12 cellular contexts compared by ENCODE assay signal in the genomic region with DNA sequence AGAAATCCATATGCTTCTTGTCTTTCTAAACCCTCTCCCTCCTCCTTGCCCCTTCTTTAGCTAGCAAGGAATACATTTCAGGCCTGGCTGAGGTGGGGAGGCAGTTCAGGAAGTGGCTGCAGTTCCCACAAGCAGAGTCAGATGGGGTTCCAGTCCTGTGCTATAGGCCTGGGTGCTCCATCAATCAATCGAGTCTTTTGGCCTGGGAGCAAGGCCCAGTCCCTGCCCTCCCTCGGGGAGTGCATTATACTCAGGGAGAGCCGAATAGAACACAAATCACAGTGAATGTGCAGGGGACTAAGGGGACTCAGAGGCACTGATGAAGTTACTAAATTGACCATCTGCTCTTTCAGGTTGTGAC. TPM values are rescaled to one million over a fixed set of nuclear protein-coding genes. Genes with fewer than 3 reads are reported as not detected.
A peak's percentile ranks its signal among the peaks of the same experiment; 100 is the strongest.
DNase-seq lines count a peak whose midpoint lies in the region; ATAC-seq, FAIRE-seq and TF ChIP-seq lines count a peak whose summit lies in the region.
"Had no signal": no experiment of that assay in that cellular context is flagged by ENCODE, and none has a peak within 500 bp of the region (broad histone marks: within the 10 kb centered on the region; RNA-seq: fewer than 3 reads in every experiment).

No MANE protein-coding gene starts in this region.

- H3K4me3 ChIP-seq in GM23338: no peak overlapping the region
- H3K4me3 ChIP-seq in neural progenitor cell: no peak overlapping the region

- TF ChIP-seq CTCF in GM23338 (conservative IDR thresholded peaks at IDR 0.05; ENCODE audit: low read depth in 2 of 2) (no peak), neural progenitor cell (IDR thresholded peaks at IDR 0.05) (no peak)

- no peaks in the 10 kb centered on the region for H3K36me3 Mint-ChIP-seq in T-helper 1 cell treated with Interleukin-12 subunit alpha and Interleukin-12 subunit beta and Interleukin-4 antibody, amounts not matched to agents 30 μg/mL and 1 μg/mL, for 36 hours (ENCODE audit: low read depth)
- no peaks in the 10 kb centered on the region; the same call in 2 of the 3 replicates for H3K36me3 Mint-ChIP-seq in GM23338 (ENCODE audit: low read depth)
- no peaks in the 10 kb centered on the region for H3K36me3 Mint-ChIP-seq in activated CD8-positive, alpha-beta T cell treated with anti-CD3 and anti-CD28 coated beads, Interleukin-2, amount 10 ng/mL, durations not matched to agents 7 days and 5 days (ENCODE audit: low read depth)
- H3K36me3 Mint-ChIP-seq in neural progenitor cell: no peaks in the 10 kb centered on the region

- H3K4me2 ChIP-seq in GM23338 (no peak overlapping the region), neural progenitor cell (no peak overlapping the region)

- H3K27ac ChIP-seq in GM23338 (ENCODE audit: low read depth) (no peak overlapping the region), neural progenitor cell (no peak overlapping the region)
- H3K27ac ChIP-seq: KMS-11 had no signal

- H4K20me1 ChIP-seq in GM23338 (replicated peaks; ENCODE audit: insufficient read depth) (no peaks in the 10 kb centered on the region), neural progenitor cell (ENCODE audit: low read depth) (no peaks in the 10 kb centered on the region)

- H3K79me2 ChIP-seq in GM23338 (replicated peaks; ENCODE audit: insufficient read depth): no peaks in the 10 kb centered on the region
- no peaks in the 10 kb centered on the region for H3K79me2 ChIP-seq in neural progenitor cell (ENCODE audit: low read depth)

- CTCF ChIA-PET in activated CD8-positive, alpha-beta T cell treated with anti-CD3 and anti-CD28 coated beads, Interleukin-2, amount 10 ng/mL, durations not matched to agents 7 days and 5 days (lab: Charles Lee): interaction anchor here (0.6 to 8.6 kb wide), 38 partner anchors 11 to 282 kb away, joined by 3 to 130 read pairs (median 5); a partner anchor contains a TSS

- H3K4me1 ChIP-seq in GM23338 (ENCODE audit: insufficient read depth) (no peaks in the 10 kb centered on the region), neural progenitor cell (no peaks in the 10 kb centered on the region)

- H3K9me2 ChIP-seq in GM23338 (ENCODE audit: insufficient read depth): no peaks in the 10 kb centered on the region

- ATAC-seq in GM23338: no peak
- no peak for ATAC-seq in activated CD8-positive, alpha-beta T cell treated with anti-CD3 and anti-CD28 coated beads, Interleukin-2, amount 10 ng/mL, durations not matched to agents 7 days and 5 days

- H3K9me3 ChIP-seq in neural progenitor cell (ENCODE audit: low read depth): no peaks in the 10 kb centered on the region

- POLR2A ChIA-PET in activated CD8-positive, alpha-beta T cell treated with anti-CD3 and anti-CD28 coated beads, Interleukin-2, amount 10 ng/mL, durations not matched to agents 7 days and 5 days (lab: Charles Lee): interaction anchor here (0.5 to 1.3 kb wide), 3 partner anchors 10 to 412 kb away, joined by 3 to 4 read pairs (median 3); no protein-coding TSS in a partner anchor

- H2AFZ ChIP-seq in GM23338 (peak overlapping the region; percentile 82), neural progenitor cell (replicated peaks) (peak overlapping the region; percentile 88)

- no peak overlapping the region for H3K9ac ChIP-seq in neural progenitor cell
- H3K9ac ChIP-seq: KMS-11 had no signal

- H3K4me1 Mint-ChIP-seq in T-helper 1 cell treated with Interleukin-12 subunit alpha and Interleukin-12 subunit beta and Interleukin-4 antibody, amounts not matched to agents 30 μg/mL and 1 μg/mL, for 36 hours (ENCODE audit: low read depth): peaks cover 55% of the 10 kb centered on the region
- H3K4me1 Mint-ChIP-seq in GM23338 (peaks cover 14% of the 10 kb centered on the region), neural progenitor cell (peaks cover 25% of the 10 kb centered on the region)
- peaks cover 70% of the 10 kb centered on the region for H3K4me1 Mint-ChIP-seq in activated CD8-positive, alpha-beta T cell treated with anti-CD3 and anti-CD28 coated beads, Interleukin-2, amount 10 ng/mL, durations not matched to agents 7 days and 5 days (ENCODE audit: low read depth)

- H3K4me3 Mint-ChIP-seq in T-helper 1 cell treated with Interleukin-12 subunit alpha and Interleukin-12 subunit beta and Interleukin-4 antibody, amounts not matched to agents 30 μg/mL and 1 μg/mL, for 36 hours: peak overlapping the region; percentile 19
- H3K4me3 Mint-ChIP-seq in GM23338: no peak overlapping the region
- peak overlapping the region; percentile 25 for H3K4me3 Mint-ChIP-seq in activated CD8-positive, alpha-beta T cell treated with anti-CD3 and anti-CD28 coated beads, Interleukin-2, amount 10 ng/mL, durations not matched to agents 7 days and 5 days
- H3K4me3 Mint-ChIP-seq in neural progenitor cell: no peak overlapping the region

- no peak for FAIRE-seq in urothelium cell line (lab: Jason Lieb, UNC)
- FAIRE-seq: A204.1, RCC 7860 had no signal

- H3K36me3 ChIP-seq in GM23338 (ENCODE audit: insufficient read depth): no peaks in the 10 kb centered on the region
- H3K36me3 ChIP-seq in neural progenitor cell: no peaks in the 10 kb centered on the region

- no peaks in the 10 kb centered on the region for H3K27me3 ChIP-seq in GM23338 (ENCODE audit: insufficient read depth)
- H3K27me3 ChIP-seq in neural progenitor cell: no peaks in the 10 kb centered on the region

- no peaks in the 10 kb centered on the region for H3K9me3 Mint-ChIP-seq in T-helper 1 cell treated with Interleukin-12 subunit alpha and Interleukin-12 subunit beta and Interleukin-4 antibody, amounts not matched to agents 30 μg/mL and 1 μg/mL, for 36 hours
- H3K9me3 Mint-ChIP-seq in GM23338: no peaks in the 10 kb centered on the region
- no peaks in the 10 kb centered on the region for H3K9me3 Mint-ChIP-seq in activated CD8-positive, alpha-beta T cell treated with anti-CD3 and anti-CD28 coated beads, Interleukin-2, amount 10 ng/mL, durations not matched to agents 7 days and 5 days (ENCODE audit: insufficient read depth)
- no peaks in the 10 kb centered on the region for H3K9me3 Mint-ChIP-seq in neural progenitor cell

- no peaks in the 10 kb centered on the region for H3K27me3 Mint-ChIP-seq in T-helper 1 cell treated with Interleukin-12 subunit alpha and Interleukin-12 subunit beta and Interleukin-4 antibody, amounts not matched to agents 30 μg/mL and 1 μg/mL, for 36 hours (ENCODE audit: low read depth)
- H3K27me3 Mint-ChIP-seq in GM23338 (ENCODE audit: insufficient read depth, low read depth, poor library complexity) (no peaks in the 10 kb centered on the region), neural progenitor cell (ENCODE audit: insufficient read depth, low read depth) (peaks cover 3% of the 10 kb centered on the region)
- no peaks in the 10 kb centered on the region for H3K27me3 Mint-ChIP-seq in activated CD8-positive, alpha-beta T cell treated with anti-CD3 and anti-CD28 coated beads, Interleukin-2, amount 10 ng/mL, durations not matched to agents 7 days and 5 days (ENCODE audit: low read depth)

- H3F3A ChIP-seq in GM23338 (replicated peaks; ENCODE audit: low read depth): no peaks in the 10 kb centered on the region
- no peaks in the 10 kb centered on the region for H3F3A ChIP-seq in neural progenitor cell (ENCODE audit: low read depth)

- DNase-seq in T-helper 1 cell (no peak), GM23338 (ENCODE audit: low spot score) (no peak), neural progenitor cell (ENCODE audit: low spot score) (no peak), NCI-H446 (lab: John Stamatoyannopoulos, UW) (no peak), urothelium cell line (ENCODE audit: low spot score) (no peak), GDM1 (lab: John Stamatoyannopoulos, UW) (no peak)
- peak; percentile 34 for DNase-seq in activated CD8-positive, alpha-beta T cell treated with anti-CD3 and anti-CD28 coated beads, Interleukin-2, amount 10 ng/mL, durations not matched to agents 7 days and 5 days
- DNase-seq: cortex of kidney had no signal

- peak overlapping the region; percentile 83 for H3K27ac Mint-ChIP-seq in T-helper 1 cell treated with Interleukin-12 subunit alpha and Interleukin-12 subunit beta and Interleukin-4 antibody, amounts not matched to agents 30 μg/mL and 1 μg/mL, for 36 hours
- no peak overlapping the region for H3K27ac Mint-ChIP-seq in GM23338
- peak overlapping the region; percentile 86 for H3K27ac Mint-ChIP-seq in activated CD8-positive, alpha-beta T cell treated with anti-CD3 and anti-CD28 coated beads, Interleukin-2, amount 10 ng/mL, durations not matched to agents 7 days and 5 days
- no peak overlapping the region for H3K27ac Mint-ChIP-seq in neural progenitor cell

TF ChIP-seq in GM23338, 12 proteins besides CTCF, POLR2A, EP300 and RAD21:
- TF ChIP-seq POLR2AphosphoS5 (IDR thresholded peaks at IDR 0.05; ENCODE audit: low read depth): no peak
- no peak for TF ChIP-seq JUNB (IDR thresholded peaks at IDR 0.05; ENCODE audit: unreplicated experiment)
- no peak for TF ChIP-seq NANOG (IDR thresholded peaks at IDR 0.05; ENCODE audit: borderline replicate concordance)
- no peak for TF ChIP-seq ZNF114 (CRISPR knock-in tag; IDR thresholded peaks at IDR 0.05)
- TF ChIP-seq, protein P1, sequence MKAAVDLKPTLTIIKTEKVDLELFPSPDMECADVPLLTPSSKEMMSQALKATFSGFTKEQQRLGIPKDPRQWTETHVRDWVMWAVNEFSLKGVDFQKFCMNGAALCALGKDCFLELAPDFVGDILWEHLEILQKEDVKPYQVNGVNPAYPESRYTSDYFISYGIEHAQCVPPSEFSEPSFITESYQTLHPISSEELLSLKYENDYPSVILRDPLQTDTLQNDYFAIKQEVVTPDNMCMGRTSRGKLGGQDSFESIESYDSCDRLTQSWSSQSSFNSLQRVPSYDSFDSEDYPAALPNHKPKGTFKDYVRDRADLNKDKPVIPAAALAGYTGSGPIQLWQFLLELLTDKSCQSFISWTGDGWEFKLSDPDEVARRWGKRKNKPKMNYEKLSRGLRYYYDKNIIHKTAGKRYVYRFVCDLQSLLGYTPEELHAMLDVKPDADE (IDR thresholded peaks at IDR 0.05): no peak
- TF ChIP-seq EZH2 (IDR thresholded peaks at IDR 0.05; ENCODE audit: low read depth, unreplicated experiment): no peak
- TF ChIP-seq EZH2phosphoT487 (IDR thresholded peaks at IDR 0.05; ENCODE audit: unreplicated experiment): no peak
- TF ChIP-seq ZNF331 (CRISPR knock-in tag; IDR thresholded peaks at IDR 0.05; ENCODE audit: low read depth): no peak

RNA-seq across cellular contexts. Expression of a gene that starts 58.0 kb away (rescaled TPM):
- 78.7 and 79.4 TPM in 2 replicates for total RNA-seq in GM23338 (2014; rRNA removed; shearing (Covaris generic))
- polyA plus RNA-seq in GM23338 (2016; fragmentation: Nextera tagmentation; extraction: Ambion mirVana): 20.3 and 25.9 TPM in 2 replicates
- 10 to 100 TPM; 89.8 to 96.0 TPM for total RNA-seq in activated CD8-positive, alpha-beta T cell treated with anti-CD3 and anti-CD28 coated beads, Interleukin-2, amount 10 ng/mL, durations not matched to agents 7 days and 5 days
- 55.0 and 75.0 TPM in 2 replicates for total RNA-seq in neural progenitor cell (ENCODE audit: low replicate concordance)

Comparison
In these comparisons a context has a peak if more than half of its experiments do, and no peak if none do; other contexts are left out.
1. H3K27ac Mint-ChIP-seq: peak in T-helper 1 cell treated with Interleukin-12 subunit alpha and Interleukin-12 subunit beta and Interleukin-4 antibody, amounts not matched to agents 30 μg/mL and 1 μg/mL, for 36 hours (single experiment) and activated CD8-positive, alpha-beta T cell treated with anti-CD3 and anti-CD28 coated beads, Interleukin-2, amount 10 ng/mL, durations not matched to agents 7 days and 5 days (single experiment); none in GM23338 (single experiment) and neural progenitor cell (single experiment).
2. H3K4me3 Mint-ChIP-seq: peak in T-helper 1 cell treated with Interleukin-12 subunit alpha and Interleukin-12 subunit beta and Interleukin-4 antibody, amounts not matched to agents 30 μg/mL and 1 μg/mL, for 36 hours (single experiment) and activated CD8-positive, alpha-beta T cell treated with anti-CD3 and anti-CD28 coated beads, Interleukin-2, amount 10 ng/mL, durations not matched to agents 7 days and 5 days (single experiment); none in GM23338 (single experiment) and neural progenitor cell (single experiment).